ENCODE assay signal across 33 cellular contexts in genomic region chr5:110476164-110476563, GRCh38.
"Had no signal": no experiment of that assay in that cellular context is flagged by ENCODE, and none has a peak within 500 bp of the region (broad histone marks: within the 10 kb centered on the region; RNA-seq: fewer than 3 reads in every experiment).

No MANE protein-coding gene starts in this region.

- H3K27me3 ChIP-seq: ascending aorta, breast epithelium, cardiac muscle cell, colonic mucosa, esophagus squamous epithelium, gastroesophageal sphincter, heart right ventricle had no signal

- H3K4me1 Mint-ChIP-seq: activated CD4-positive, alpha-beta T cell treated with anti-CD3 and anti-CD28 coated beads for 36 hours; activated CD4-positive, alpha-beta T cell treated with anti-CD3 and anti-CD28 coated beads, Interleukin-2, amount 10 ng/mL, durations not matched to agents 24 days and 14 days; activated CD8-positive, alpha-beta memory T cell treated with anti-CD3 and anti-CD28 coated beads, Interleukin-2, amount 10 ng/mL, durations not matched to agents 7 days and 5 days; activated naive CD4-positive, alpha-beta T cell treated with anti-CD3 and anti-CD28 coated beads, Interleukin-2, amount 10 ng/mL, durations not matched to agents 7 days and 5 days; activated naive CD8-positive, alpha-beta T cell treated with anti-CD3 and anti-CD28 coated beads, Interleukin-2, amount 10 ng/mL, durations not matched to agents 7 days and 5 days; T-helper 17 cell had no signal

- H3K27me3 Mint-ChIP-seq: activated CD4-positive, alpha-beta memory T cell treated with anti-CD3 and anti-CD28 coated beads for 36 hours; activated CD4-positive, alpha-beta T cell treated with anti-CD3 and anti-CD28 coated beads, Interleukin-2, amount 10 ng/mL, durations not matched to agents 24 days and 14 days; activated CD8-positive, alpha-beta memory T cell treated with anti-CD3 and anti-CD28 coated beads, Interleukin-2, amount 10 ng/mL, durations not matched to agents 7 days and 5 days; activated naive CD4-positive, alpha-beta T cell treated with anti-CD3 and anti-CD28 coated beads, Interleukin-2, amount 10 ng/mL, durations not matched to agents 7 days and 5 days; brain; T-helper 17 cell had no signal

- H3K9me3 Mint-ChIP-seq: activated CD4-positive, alpha-beta T cell treated with anti-CD3 and anti-CD28 coated beads, Interleukin-2, amount 10 ng/mL, durations not matched to agents 24 days and 14 days; activated T-helper 1 cell treated with anti-CD3 and anti-CD28 coated beads, Interleukin-12 subunit alpha, Interleukin-12 subunit beta, Interleukin-2, Interleukin-4 antibody, amounts not matched to agents 30 ng/mL and 10 ng/mL and 1 ng/mL, durations not matched to agents 14 hours and 24 hours and 36 hours had no signal

- H3K4me3 ChIP-seq: ascending aorta, breast epithelium, cardiac muscle cell, colonic mucosa, esophagus squamous epithelium, gastroesophageal sphincter, heart right ventricle had no signal

- H3K36me3 ChIP-seq: ascending aorta, breast epithelium, cardiac muscle cell, colonic mucosa, esophagus squamous epithelium, gastroesophageal sphincter, heart right ventricle, WERI-Rb-1 had no signal

- H3K4me1 ChIP-seq: breast epithelium, colonic mucosa, esophagus squamous epithelium, gastroesophageal sphincter, heart right ventricle had no signal

- DNase-seq: activated CD4-positive, alpha-beta memory T cell treated with anti-CD3 and anti-CD28 coated beads for 36 hours; activated CD4-positive, alpha-beta T cell treated with anti-CD3 and anti-CD28 coated beads for 36 hours; activated CD4-positive, alpha-beta T cell treated with anti-CD3 and anti-CD28 coated beads, Interleukin-2, amount 10 ng/mL, durations not matched to agents 24 days and 14 days; activated CD4-positive, CD25-positive, alpha-beta regulatory T cell; activated CD4-positive, CD25-positive, alpha-beta regulatory T cell treated with anti-CD3 and anti-CD28 coated beads, Interleukin-2, amount 50 U/mL, for 72 hours; activated CD8-positive, alpha-beta memory T cell treated with anti-CD3 and anti-CD28 coated beads, Interleukin-2, amount 10 ng/mL, durations not matched to agents 7 days and 5 days; activated CD8-positive, alpha-beta memory T cell treated with anti-CD3 and anti-CD28 coated beads, Interleukin-2, amount 50 U/mL, for 4 hours; activated CD8-positive, alpha-beta T cell treated with anti-CD3 and anti-CD28 coated beads, Interleukin-2, amount 10 ng/mL, durations not matched to agents 7 days and 5 days; activated gamma-delta T cell; activated naive CD4-positive, alpha-beta T cell; activated naive CD4-positive, alpha-beta T cell treated with anti-CD3 and anti-CD28 coated beads, Interleukin-2, amount 10 ng/mL, durations not matched to agents 7 days and 5 days; activated naive CD8-positive, alpha-beta T cell treated with anti-CD3 and anti-CD28 coated beads, Interleukin-2, amount 10 ng/mL, durations not matched to agents 7 days and 5 days; activated T-cell treated with anti-CD3 and anti-CD28 coated beads, Interleukin-2, amount 50 U/mL, for 1 hour; activated T-cell treated with anti-CD3 and anti-CD28 coated beads, Interleukin-2, amount 50 U/mL, for 48 hours; central memory CD4-positive, alpha-beta T cell; cerebellar nuclear complex; colonic mucosa; effector CD8-positive, alpha-beta T cell; esophagus squamous epithelium; foreskin melanocyte; heart right ventricle; T-helper 17 cell; T1000; WERI-Rb-1 had no signal

- H3K36me3 Mint-ChIP-seq: activated CD4-positive, alpha-beta memory T cell treated with anti-CD3 and anti-CD28 coated beads for 36 hours; activated CD8-positive, alpha-beta memory T cell treated with anti-CD3 and anti-CD28 coated beads, Interleukin-2, amount 10 ng/mL, durations not matched to agents 7 days and 5 days; activated naive CD4-positive, alpha-beta T cell treated with anti-CD3 and anti-CD28 coated beads, Interleukin-2, amount 10 ng/mL, durations not matched to agents 7 days and 5 days; activated naive CD8-positive, alpha-beta T cell treated with anti-CD3 and anti-CD28 coated beads, Interleukin-2, amount 10 ng/mL, durations not matched to agents 7 days and 5 days; brain had no signal

- ATAC-seq: activated CD4-positive, alpha-beta T cell treated with anti-CD3 and anti-CD28 coated beads for 36 hours; activated CD8-positive, alpha-beta memory T cell treated with anti-CD3 and anti-CD28 coated beads, Interleukin-2, amount 10 ng/mL, durations not matched to agents 7 days and 5 days; activated CD8-positive, alpha-beta T cell treated with anti-CD3 and anti-CD28 coated beads, Interleukin-2, amount 10 ng/mL, durations not matched to agents 7 days and 5 days; activated naive CD4-positive, alpha-beta T cell treated with anti-CD3 and anti-CD28 coated beads, Interleukin-2, amount 50 U/mL, for 72 hours; gastroesophageal sphincter; heart right ventricle; T-helper 17 cell had no signal

- H3K27ac Mint-ChIP-seq: activated CD4-positive, alpha-beta memory T cell treated with anti-CD3 and anti-CD28 coated beads for 36 hours; activated CD4-positive, alpha-beta T cell treated with anti-CD3 and anti-CD28 coated beads for 36 hours; activated CD4-positive, alpha-beta T cell treated with anti-CD3 and anti-CD28 coated beads, Interleukin-2, amount 10 ng/mL, durations not matched to agents 24 days and 14 days; activated CD8-positive, alpha-beta memory T cell treated with anti-CD3 and anti-CD28 coated beads, Interleukin-2, amount 10 ng/mL, durations not matched to agents 7 days and 5 days; activated CD8-positive, alpha-beta T cell treated with anti-CD3 and anti-CD28 coated beads, Interleukin-2, amount 10 ng/mL, durations not matched to agents 7 days and 5 days; activated naive CD4-positive, alpha-beta T cell treated with anti-CD3 and anti-CD28 coated beads, Interleukin-2, amount 10 ng/mL, durations not matched to agents 7 days and 5 days; activated naive CD4-positive, alpha-beta T cell treated with anti-CD3 and anti-CD28 coated beads, Interleukin-2, amount 50 U/mL, for 72 hours; activated naive CD8-positive, alpha-beta T cell treated with anti-CD3 and anti-CD28 coated beads, Interleukin-2, amount 10 ng/mL, durations not matched to agents 7 days and 5 days; activated T-helper 1 cell treated with anti-CD3 and anti-CD28 coated beads, Interleukin-12 subunit alpha, Interleukin-12 subunit beta, Interleukin-2, Interleukin-4 antibody, amounts not matched to agents 30 ng/mL and 10 ng/mL and 1 ng/mL, durations not matched to agents 14 hours and 24 hours and 36 hours; T-helper 17 cell; T-helper 2 cell treated with Interferon-gamma antibody and Interleukin-4, amounts not matched to agents 5 μg/mL and 100 μg/mL, for 36 hours had no signal

- H3K4me3 Mint-ChIP-seq: activated CD4-positive, alpha-beta memory T cell treated with anti-CD3 and anti-CD28 coated beads for 36 hours; activated CD4-positive, alpha-beta T cell treated with anti-CD3 and anti-CD28 coated beads for 36 hours; activated CD4-positive, alpha-beta T cell treated with anti-CD3 and anti-CD28 coated beads, Interleukin-2, amount 10 ng/mL, durations not matched to agents 24 days and 14 days; activated CD8-positive, alpha-beta memory T cell treated with anti-CD3 and anti-CD28 coated beads, Interleukin-2, amount 10 ng/mL, durations not matched to agents 7 days and 5 days; activated CD8-positive, alpha-beta T cell treated with anti-CD3 and anti-CD28 coated beads, Interleukin-2, amount 10 ng/mL, durations not matched to agents 7 days and 5 days; activated naive CD4-positive, alpha-beta T cell treated with anti-CD3 and anti-CD28 coated beads, Interleukin-2, amount 10 ng/mL, durations not matched to agents 7 days and 5 days; activated naive CD8-positive, alpha-beta T cell treated with anti-CD3 and anti-CD28 coated beads, Interleukin-2, amount 10 ng/mL, durations not matched to agents 7 days and 5 days; activated T-helper 1 cell treated with anti-CD3 and anti-CD28 coated beads, Interleukin-12 subunit alpha, Interleukin-12 subunit beta, Interleukin-2, Interleukin-4 antibody, amounts not matched to agents 30 ng/mL and 10 ng/mL and 1 ng/mL, durations not matched to agents 14 hours and 24 hours and 36 hours; brain; T-helper 17 cell; T-helper 2 cell treated with Interferon-gamma antibody and Interleukin-4, amounts not matched to agents 5 μg/mL and 100 μg/mL, for 36 hours had no signal

- H3K27ac ChIP-seq: ascending aorta, breast epithelium, cardiac muscle cell, colonic mucosa, epithelial cell of prostate, esophagus squamous epithelium, gastroesophageal sphincter, heart right ventricle, WERI-Rb-1 had no signal
